In genomic region chr2:132267811-132268532, GRCh38 we compare ENCODE assay signal across 8 cellular contexts.
DNase-seq lines count a peak whose midpoint lies in the region; ATAC-seq, FAIRE-seq and TF ChIP-seq lines count a peak whose summit lies in the region.
"Not testable (repeated sequence)": the region's sequence is repeated elsewhere in the genome, so short reads cannot be mapped to it uniquely, and the experiment has no call there.

No MANE protein-coding gene starts in this region.

- H3K9ac ChIP-seq in BLaER1, result peak overlapping the region; percentile 63
- H3K9ac ChIP-seq in astrocyte (ENCODE audit: low read length), result peak overlapping the region; percentile 66

- not testable (repeated sequence) for H3K27me3 Mint-ChIP-seq in astrocyte (ENCODE audit: low read depth, unreplicated experiment); stimulated activated naive CD8-positive, alpha-beta T cell treated with anti-CD3 and anti-CD28 coated beads, Interleukin-15, amount 100 ng/mL, for 72 hours

- H3K79me2 ChIP-seq in astrocyte (ENCODE audit: insufficient read depth, low read length), result not testable (repeated sequence)

- FAIRE-seq in astrocyte (lab: Jason Lieb, UNC), result not testable (repeated sequence)

- H3K27ac ChIP-seq in BLaER1 (peak overlapping the region; percentile 66), astrocyte (ENCODE audit: low read depth, low read length) (peak overlapping the region; percentile 14), esophagus squamous epithelium (peak overlapping the region in 3 of 4 donors; percentile 33 to 65 (median 52))
- H3K27ac ChIP-seq in RWPE2 (ENCODE audit: poor library complexity, severe bottlenecking), result not testable (repeated sequence)

- in situ Hi-C loops in HAP-1 (cut with MboI; ENCODE audit: low sequenced_read_pairs), result not testable (repeated sequence)

- not testable (repeated sequence) for H3K4me1 Mint-ChIP-seq in astrocyte (ENCODE audit: low read depth, unreplicated experiment); stimulated activated naive CD8-positive, alpha-beta T cell treated with anti-CD3 and anti-CD28 coated beads, Interleukin-15, amount 100 ng/mL, for 72 hours

- TF ChIP-seq CTCF in RWPE2 (IDR thresholded peaks at IDR 0.05; ENCODE audit: poor library complexity, severe bottlenecking); astrocyte (IDR thresholded peaks at IDR 0.05; ENCODE audit: insufficient read depth, low read depth, low read length); esophagus squamous epithelium (IDR thresholded peaks at IDR 0.05): not testable (repeated sequence)

- WGBS in esophagus squamous epithelium, 2 donors, result 1 to 2% methylated on average over 17 to 19 of the region's 27 CpGs

- DNase-seq in HAP-1 (ENCODE audit: low spot score in 2 of 2) (peak; percentile 41 to 70), RWPE2 (ENCODE audit: low spot score) (peak; percentile 84), astrocyte (ENCODE audit: low read depth) (peak; percentile 64), non-pigmented ciliary epithelial cell (ENCODE audit: low read depth) (peak; percentile 10)
- DNase-seq in esophagus squamous epithelium (lab: John Stamatoyannopoulos, UW); stimulated activated naive CD8-positive, alpha-beta T cell treated with anti-CD3 and anti-CD28 coated beads, Interleukin-15, amount 100 ng/mL, for 72 hours: not testable (repeated sequence)

- H3K27ac Mint-ChIP-seq in astrocyte (ENCODE audit: unreplicated experiment), result not testable (repeated sequence)
- peak overlapping the region in 1 of 2 donors; percentile 35 for H3K27ac Mint-ChIP-seq in stimulated activated naive CD8-positive, alpha-beta T cell treated with anti-CD3 and anti-CD28 coated beads, Interleukin-15, amount 100 ng/mL, for 72 hours

- H3K9me3 Mint-ChIP-seq in astrocyte (ENCODE audit: unreplicated experiment); stimulated activated naive CD8-positive, alpha-beta T cell treated with anti-CD3 and anti-CD28 coated beads, Interleukin-15, amount 100 ng/mL, for 72 hours: not testable (repeated sequence)

- peak overlapping the region; percentile 78 for H3K4me2 ChIP-seq in BLaER1
- peak overlapping the region; percentile 85 for H3K4me2 ChIP-seq in astrocyte (ENCODE audit: low read length)

- H3K9me3 ChIP-seq in BLaER1; HAP-1; RWPE2 (ENCODE audit: severe bottlenecking); astrocyte (ENCODE audit: insufficient read depth, low read depth, low read length); esophagus squamous epithelium; iPS-18c (ENCODE audit: control insufficient read depth, insufficient read depth, low read length): not testable (repeated sequence)

- not testable (repeated sequence) for H3K36me3 ChIP-seq in BLaER1; HAP-1 (replicated peaks); RWPE2 (ENCODE audit: low read depth); astrocyte (ENCODE audit: insufficient read depth, low read length); esophagus squamous epithelium

- H3K4me3 ChIP-seq in BLaER1 (peak overlapping the region; percentile 54), HAP-1 (peak overlapping the region; percentile 9; the same call in 1 of the 2 replicates), astrocyte (ENCODE audit: insufficient read depth, low read depth, low read length) (peak overlapping the region; percentile 51), esophagus squamous epithelium (peak overlapping the region; percentile 11 to 53 (median 36)), iPS-18c (ENCODE audit: insufficient read depth, low read depth, low read length) (peak overlapping the region; percentile 24; the same call in 1 of the 2 replicates)
- H3K4me3 ChIP-seq in RWPE2 (ENCODE audit: severe bottlenecking), result not testable (repeated sequence)

- intact Hi-C loops in esophagus squamous epithelium (cut with DNase I), result not testable (repeated sequence)

- H3K27me3 ChIP-seq in BLaER1; HAP-1 (ENCODE audit: low read depth); RWPE2 (ENCODE audit: insufficient read depth, poor library complexity, severe bottlenecking); astrocyte (ENCODE audit: insufficient read depth, low read length): not testable (repeated sequence)
- peaks cover 0 to 19% (median 0%) of the 10 kb centered on the region in 4 donors for H3K27me3 ChIP-seq in esophagus squamous epithelium

- H3K4me1 ChIP-seq in BLaER1, result peaks cover 12% of the 10 kb centered on the region
- peaks cover 11% of the 10 kb centered on the region for H3K4me1 ChIP-seq in HAP-1
- not testable (repeated sequence) for H3K4me1 ChIP-seq in RWPE2 (ENCODE audit: insufficient read depth, poor library complexity, severe bottlenecking); astrocyte (ENCODE audit: insufficient read depth, low read length)
- peaks cover 6 to 21% (median 10%) of the 10 kb centered on the region in 3 donors for H3K4me1 ChIP-seq in esophagus squamous epithelium

- TF ChIP-seq POLR2A in esophagus squamous epithelium (IDR thresholded peaks at IDR 0.05), result not testable (repeated sequence)

- H3K36me3 Mint-ChIP-seq in astrocyte (ENCODE audit: low read depth, unreplicated experiment), result not testable (repeated sequence)

- H2AFZ ChIP-seq in astrocyte (ENCODE audit: low read depth, low read length), result peak overlapping the region; percentile 74

- not testable (repeated sequence) for ATAC-seq in RWPE2 (ENCODE audit: low read depth); stimulated activated naive CD8-positive, alpha-beta T cell treated with anti-CD3 and anti-CD28 coated beads, Interleukin-15, amount 100 ng/mL, for 72 hours

- H3K4me3 Mint-ChIP-seq in astrocyte (ENCODE audit: unreplicated experiment), result not testable (repeated sequence)
- H3K4me3 Mint-ChIP-seq in stimulated activated naive CD8-positive, alpha-beta T cell treated with anti-CD3 and anti-CD28 coated beads, Interleukin-15, amount 100 ng/mL, for 72 hours, result peak overlapping the region; percentile 53 to 55

- H4K20me1 ChIP-seq in BLaER1; astrocyte (ENCODE audit: insufficient read depth, low read length): not testable (repeated sequence)
